Comparison of ENCODE assay signal across 25 cellular contexts in the genomic region with DNA sequence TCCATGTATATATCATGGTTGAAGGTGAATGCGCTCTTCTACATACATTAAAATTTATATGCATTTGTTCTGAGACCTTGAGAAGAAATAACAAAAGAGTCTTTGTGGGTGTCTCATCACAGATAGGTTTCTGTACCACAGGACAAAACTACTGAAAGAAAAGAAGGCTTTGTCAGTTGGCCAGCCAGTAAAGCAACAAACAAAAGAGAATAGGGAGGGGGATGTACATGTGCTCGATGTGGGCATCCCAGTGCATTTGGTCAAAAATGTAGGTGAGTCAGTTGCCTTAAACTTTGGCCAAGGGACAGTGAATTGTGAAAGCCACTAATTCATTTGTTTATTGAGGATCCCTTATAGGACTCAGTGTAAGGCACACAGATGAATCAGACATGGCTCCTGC. TPM values are rescaled to one million over a fixed set of nuclear protein-coding genes. Genes with fewer than 3 reads are reported as not detected.
DNase-seq lines count a peak whose midpoint lies in the region; ATAC-seq, FAIRE-seq and TF ChIP-seq lines count a peak whose summit lies in the region.
"Had no signal": no experiment of that assay in that cellular context is flagged by ENCODE, and none has a peak within 500 bp of the region (broad histone marks: within the 10 kb centered on the region; RNA-seq: fewer than 3 reads in every experiment).

No MANE protein-coding gene starts in this region.

- H3K36me3 ChIP-seq in HepG2 (replicated peaks in 1 of 2; ENCODE audit: control insufficient read depth in 1 of 2, insufficient read depth in 2 of 2, low read length in 2 of 2) (peaks cover 15 to 58% of the 10 kb centered on the region in 2 experiments), right lobe of liver (peaks cover 0 to 37% (median 17%) of the 10 kb centered on the region in 4 donors)

- intact Hi-C loops in HepG2 (cut with micrococcal nuclease; ENCODE audit: unreplicated experiment), result no loop called here
- intact Hi-C loops in right lobe of liver (cut with DNase I), result no loop called here
- intact Hi-C loops in cardiac septum (cut with DNase I), result no loop called here

- no peaks in the 10 kb centered on the region for H3K4me1 ChIP-seq in HepG2 (ENCODE audit: insufficient read depth, low read length)
- H3K4me1 ChIP-seq in right lobe of liver, result no peaks in the 10 kb centered on the region
- H3K4me1 ChIP-seq: BLaER1 treated with 17β-estradiol and CSF1 and Interleukin-3, amounts not matched to agents 10 nM and 100 nM; SJCRH30 had no signal

- H3K4me3 ChIP-seq in HepG2 (replicated peaks in 1 of 3; ENCODE audit: insufficient read depth in 1 of 3, low read depth in 2 of 3, low read length in 3 of 3) (no peak overlapping the region), right lobe of liver (no peak overlapping the region)
- H3K4me3 ChIP-seq: BLaER1 treated with 17β-estradiol and CSF1 and Interleukin-3, amounts not matched to agents 10 nM and 100 nM; GM23338; HAP-1; SJCRH30 had no signal

- peaks cover 46% of the 10 kb centered on the region for H3K36me3 Mint-ChIP-seq in central memory CD8-positive, alpha-beta T cell (ENCODE audit: insufficient read depth)

- H3K79me2 ChIP-seq in HepG2 (ENCODE audit: insufficient read depth, low read length), result peaks cover 2% of the 10 kb centered on the region

- no peak overlapping the region for H3K4me3 Mint-ChIP-seq in central memory CD8-positive, alpha-beta T cell
- H3K4me3 Mint-ChIP-seq: CD4-positive, alpha-beta memory T cell; GM23338 had no signal

- H3K27ac Mint-ChIP-seq in central memory CD8-positive, alpha-beta T cell (ENCODE audit: low read depth), result peak overlapping the region; percentile 54
- H3K27ac Mint-ChIP-seq: GM23338 had no signal

- H3K9ac ChIP-seq in HepG2 (ENCODE audit: insufficient read depth, low read depth, low read length), result no peak overlapping the region
- H3K9ac ChIP-seq: BLaER1 treated with 17β-estradiol and CSF1 and Interleukin-3, amounts not matched to agents 10 nM and 100 nM; KMS-11 had no signal

- no peak for TF ChIP-seq RAD21 in HepG2 (CRISPR knock-in tag; IDR thresholded peaks at IDR 0.05)

- H3K4me2 ChIP-seq in HepG2 (ENCODE audit: low read depth, low read length), result no peak overlapping the region
- H3K4me2 ChIP-seq: BLaER1 treated with 17β-estradiol and CSF1 and Interleukin-3, amounts not matched to agents 10 nM and 100 nM; GM23338; KMS-11 had no signal

- H3K27me3 ChIP-seq in HepG2 (ENCODE audit: control insufficient read depth in 1 of 2, insufficient read depth in 2 of 2, low read length in 2 of 2) (no peaks in the 10 kb centered on the region), right lobe of liver (no peaks in the 10 kb centered on the region)
- H3K27me3 ChIP-seq: BLaER1 treated with 17β-estradiol and CSF1 and Interleukin-3, amounts not matched to agents 10 nM and 100 nM; SJCRH30 had no signal

- H3K9me3 Mint-ChIP-seq in central memory CD8-positive, alpha-beta T cell, result no peaks in the 10 kb centered on the region
- H3K9me3 Mint-ChIP-seq: CD4-positive, alpha-beta memory T cell; GM23338 had no signal

- TF ChIP-seq CTCF in HepG2 (CRISPR knock-in tag; IDR thresholded peaks at IDR 0.05), result no peak
- no peak for TF ChIP-seq CTCF in right lobe of liver (IDR thresholded peaks at IDR 0.05)

- TF ChIP-seq POLR2A in HepG2 (IDR thresholded peaks at IDR 0.05; ENCODE audit: insufficient read depth in 1 of 2, low read depth in 2 of 2, low read length in 2 of 2) (no peak), right lobe of liver (IDR thresholded peaks at IDR 0.05) (no peak)

- TF ChIP-seq EP300 in HepG2 (IDR thresholded peaks at IDR 0.05; ENCODE audit: low read depth in 2 of 2, low read length in 2 of 2) (no peak), HepG2 (CRISPR knock-in tag; IDR thresholded peaks at IDR 0.05; ENCODE audit: borderline replicate concordance) (no peak)

- no peak for FAIRE-seq in HepG2 (lab: Jason Lieb, UNC)
- FAIRE-seq: GM12892 had no signal

- BruUV-seq in HepG2 (replicated peaks; lab: Mats Ljungman, UMichigan), result no TSS peak

- peaks cover 22% of the 10 kb centered on the region for H3K4me1 Mint-ChIP-seq in central memory CD8-positive, alpha-beta T cell

- 79% methylated on average over 2 of the region's 2 CpGs for WGBS in HepG2 (ENCODE audit: low lambda C conversion rate)
- 93% methylated on average over 2 of the region's 2 CpGs for WGBS in right lobe of liver (ENCODE audit: insufficient coverage, low coverage, low lambda C conversion rate, missing lambda C conversion rate)

- no peaks in the 10 kb centered on the region for H3K9me3 ChIP-seq in HepG2 (ENCODE audit: low read length)
- no peaks in the 10 kb centered on the region for H3K9me3 ChIP-seq in right lobe of liver
- H3K9me3 ChIP-seq: BLaER1 treated with 17β-estradiol and CSF1 and Interleukin-3, amounts not matched to agents 10 nM and 100 nM; HAP-1; SJCRH30 had no signal

- H4K20me1 ChIP-seq in HepG2 (ENCODE audit: insufficient read depth, low read length), result no peaks in the 10 kb centered on the region

- H3K27me3 Mint-ChIP-seq in central memory CD8-positive, alpha-beta T cell, result no peaks in the 10 kb centered on the region
- H3K27me3 Mint-ChIP-seq: CD4-positive, alpha-beta memory T cell had no signal

- ATAC-seq in HepG2 (no peak), right lobe of liver (no peak), HG03159 (IDR thresholded peaks at IDR 0.05; ENCODE audit: unreplicated experiment) (no peak)
- ATAC-seq in central memory CD8-positive, alpha-beta T cell (replicated peaks; ENCODE audit: extremely low read depth, poor library complexity, severe bottlenecking), result no peak
- ATAC-seq: GM23338 had no signal

- CTCF ChIA-PET in HepG2 (lab: Yijun Ruan, JAX; ENCODE audit: low intra/inter-chr PET ratio, low total read pairs), result no interaction called here

- POLR2A ChIA-PET in HepG2 (lab: Yijun Ruan, JAX), result interaction anchor here (1.6 kb wide), 1 partner anchor 13 kb away, joined by 4 read pairs; a partner anchor contains a TSS

- in situ Hi-C loops in HepG2 (cut with HindIII; ENCODE audit: extremely low pct_ligation_motif_present, low pct_unique_long_range_greater_than_20kb), result no loop called here

- no peak overlapping the region for H2AFZ ChIP-seq in HepG2 (ENCODE audit: low read length)
- H2AFZ ChIP-seq: GM23338 had no signal

- H3K27ac ChIP-seq in HepG2 (ENCODE audit: extremely low read length, insufficient read depth, low read length) (no peak overlapping the region), right lobe of liver (no peak overlapping the region)
- H3K27ac ChIP-seq: 22Rv1; BLaER1 treated with 17β-estradiol and CSF1 and Interleukin-3, amounts not matched to agents 10 nM and 100 nM; KMS-11; SJCRH30 had no signal

- peak; percentile 11 for DNase-seq in HepG2 (ENCODE audit: low spot score)
- DNase-seq in right lobe of liver, result no peak
- DNase-seq in central memory CD8-positive, alpha-beta T cell (ENCODE audit: low spot score in 2 of 2), result no peak
- peak; percentile 56 for DNase-seq in medulla oblongata (ENCODE audit: extremely low spot score)
- no peak for DNase-seq in cardiac septum (ENCODE audit: low spot score)
- no peak for DNase-seq in activated naive CD4-positive, alpha-beta T cell treated with Interleukin-2 at 50 U/mL for 16 hours
- no peak for DNase-seq in activated CD4-positive, alpha-beta T cell treated with anti-CD3 and anti-CD28 coated beads for 1 hour
- DNase-seq: ACHN; Calu3; CD4-positive, alpha-beta memory T cell; DMS153; NCI-H1105; NCI-H146; NCI-H2029; NCI-H226; NCI-H510A treated with DMSO at 0.1 percent for 48 hours; NCI-H748 treated with DMSO at 0.1 percent for 48 hours; SJCRH30 had no signal

RNA-seq across cellular contexts. Expression of a gene that starts 13.3 kb away (rescaled TPM):
- total RNA-seq in HepG2 (2016; rRNA removed; fragmentation: Illumina TruSeq; extraction: Trizol) (16.6 and 29.5 TPM in 2 replicates), right lobe of liver (1 to 10 TPM; 3.4 to 9.3 (median 8.7) TPM), cardiac septum (32.3 TPM)
- total RNA-seq in HepG2 (2016; cell fraction: cytosol; rRNA removed; fragmentation: Illumina TruSeq; extraction: Trizol; ENCODE audit: low read depth), result 3.8 and 5.2 TPM in 2 replicates
- total RNA-seq in HepG2 (2016; cell fraction: insoluble cytoplasmic fraction; rRNA removed; fragmentation: Illumina TruSeq; extraction: Trizol), result 18.9 and 29.3 TPM in 2 replicates
- total RNA-seq in HepG2 (2016; cell fraction: membrane; rRNA removed; fragmentation: Illumina TruSeq; extraction: Trizol), result 16.2 and 16.3 TPM in 2 replicates
- total RNA-seq in HepG2 (2016; cell fraction: nucleus; rRNA removed; fragmentation: Illumina TruSeq; extraction: Trizol), result 9.0 and 10.2 TPM in 2 replicates
- 11.2 and 12.6 TPM in 2 replicates for polyA plus RNA-seq in HepG2 (2011; rRNA removed)
- polyA plus RNA-seq in HepG2 (2011; cell fraction: cytosol; rRNA removed), result 5.3 and 8.7 TPM in 2 replicates
- polyA plus RNA-seq in HepG2 (2011; cell fraction: nucleus; rRNA removed), result 3.8 and 3.9 TPM in 2 replicates
- 7.5 and 10.2 TPM in 2 replicates for polyA plus RNA-seq in HepG2 (2012)
- 12.0 and 13.9 TPM in 2 replicates for polyA plus RNA-seq in HepG2 (2016; cell fraction: cytosol; fragmentation: Illumina TruSeq; extraction: Trizol; ENCODE audit: low read depth)
- polyA plus RNA-seq in HepG2 (2016; cell fraction: insoluble cytoplasmic fraction; fragmentation: Illumina TruSeq; extraction: Trizol; ENCODE audit: low read depth), result 30.2 and 33.4 TPM in 2 replicates
- 15.3 and 17.2 TPM in 2 replicates for polyA plus RNA-seq in HepG2 (2016; cell fraction: membrane; fragmentation: Illumina TruSeq; extraction: Trizol; ENCODE audit: low read depth)
- polyA plus RNA-seq in HepG2 (2016; cell fraction: nucleus; fragmentation: Illumina TruSeq; extraction: Trizol; ENCODE audit: insufficient read depth, low read depth), result 13.6 and 14.4 TPM in 2 replicates
- 3.5 and 17.4 TPM in 2 replicates for polyA minus RNA-seq in HepG2 (2011; rRNA and poly(A)+ RNA removed; ENCODE audit: low replicate concordance)
- polyA minus RNA-seq in HepG2 (2011; cell fraction: cytosol; rRNA and poly(A)+ RNA removed), result 8.4 and 10.2 TPM in 2 replicates
- polyA minus RNA-seq in HepG2 (2011; cell fraction: nucleus; rRNA and poly(A)+ RNA removed), result 6.8 and 9.6 TPM in 2 replicates

RNA-seq across cellular contexts. Expression of a gene that starts 13.3 kb away (rescaled TPM):
- total RNA-seq in HepG2 (2016; rRNA removed; fragmentation: Illumina TruSeq; extraction: Trizol) (37.3 and 47.2 TPM in 2 replicates), right lobe of liver (10 to 100 TPM; 17.4 to 34.0 (median 22.6) TPM), cardiac septum (35.9 TPM)
- total RNA-seq in HepG2 (2016; cell fraction: cytosol; rRNA removed; fragmentation: Illumina TruSeq; extraction: Trizol; ENCODE audit: low read depth), result 25.8 and 26.7 TPM in 2 replicates
- 33.6 and 46.2 TPM in 2 replicates for total RNA-seq in HepG2 (2016; cell fraction: insoluble cytoplasmic fraction; rRNA removed; fragmentation: Illumina TruSeq; extraction: Trizol)
- total RNA-seq in HepG2 (2016; cell fraction: membrane; rRNA removed; fragmentation: Illumina TruSeq; extraction: Trizol), result 36.7 and 37.4 TPM in 2 replicates
- total RNA-seq in HepG2 (2016; cell fraction: nucleus; rRNA removed; fragmentation: Illumina TruSeq; extraction: Trizol), result 28.1 and 30.3 TPM in 2 replicates
- polyA plus RNA-seq in HepG2 (2011; rRNA removed), result 37.6 and 44.3 TPM in 2 replicates
- polyA plus RNA-seq in HepG2 (2011; cell fraction: cytosol; rRNA removed), result 17.7 and 22.3 TPM in 2 replicates
- 60.6 and 64.1 TPM in 2 replicates for polyA plus RNA-seq in HepG2 (2011; cell fraction: nucleus; rRNA removed)
- polyA plus RNA-seq in HepG2 (2012), result 26.9 and 27.3 TPM in 2 replicates
- polyA plus RNA-seq in HepG2 (2016; cell fraction: cytosol; fragmentation: Illumina TruSeq; extraction: Trizol; ENCODE audit: low read depth), result 19.2 and 20.6 TPM in 2 replicates
- 53.7 and 54.2 TPM in 2 replicates for polyA plus RNA-seq in HepG2 (2016; cell fraction: insoluble cytoplasmic fraction; fragmentation: Illumina TruSeq; extraction: Trizol; ENCODE audit: low read depth)
- polyA plus RNA-seq in HepG2 (2016; cell fraction: membrane; fragmentation: Illumina TruSeq; extraction: Trizol; ENCODE audit: low read depth), result 36.1 and 38.2 TPM in 2 replicates
- polyA plus RNA-seq in HepG2 (2016; cell fraction: nucleus; fragmentation: Illumina TruSeq; extraction: Trizol; ENCODE audit: insufficient read depth, low read depth), result 57.9 and 61.6 TPM in 2 replicates
- polyA minus RNA-seq in HepG2 (2011; rRNA and poly(A)+ RNA removed; ENCODE audit: low replicate concordance), result 30.5 and 135 TPM in 2 replicates
- polyA minus RNA-seq in HepG2 (2011; cell fraction: cytosol; rRNA and poly(A)+ RNA removed), result 12.8 and 14.6 TPM in 2 replicates
- 47.4 and 62.7 TPM in 2 replicates for polyA minus RNA-seq in HepG2 (2011; cell fraction: nucleus; rRNA and poly(A)+ RNA removed)

RNA-seq across cellular contexts. Expression of a gene that starts 22.6 kb away (rescaled TPM):
- total RNA-seq in HepG2 (2016; rRNA removed; fragmentation: Illumina TruSeq; extraction: Trizol) (0.70 and 1.3 TPM in 2 replicates), right lobe of liver (under 1 TPM; 0.20 to 0.51 (median 0.32) TPM), cardiac septum (10.8 TPM)
- total RNA-seq in HepG2 (2016; cell fraction: cytosol; rRNA removed; fragmentation: Illumina TruSeq; extraction: Trizol; ENCODE audit: low read depth), result 0.18 and 0.20 TPM in 2 replicates
- 0.58 and 0.89 TPM in 2 replicates for total RNA-seq in HepG2 (2016; cell fraction: insoluble cytoplasmic fraction; rRNA removed; fragmentation: Illumina TruSeq; extraction: Trizol)
- 0.69 and 0.80 TPM in 2 replicates for total RNA-seq in HepG2 (2016; cell fraction: membrane; rRNA removed; fragmentation: Illumina TruSeq; extraction: Trizol)
- total RNA-seq in HepG2 (2016; cell fraction: nucleus; rRNA removed; fragmentation: Illumina TruSeq; extraction: Trizol), result 0.38 and 1.1 TPM in 2 replicates
- polyA plus RNA-seq in HepG2 (2011; rRNA removed), result 1.1 and 1.2 TPM in 2 replicates
- 0.94 and 1.1 TPM in 2 replicates for polyA plus RNA-seq in HepG2 (2011; cell fraction: cytosol; rRNA removed)
- 1.7 TPM in 2 replicates for polyA plus RNA-seq in HepG2 (2011; cell fraction: nucleus; rRNA removed)
- 1.0 and 1.2 TPM in 2 replicates for polyA plus RNA-seq in HepG2 (2012)
- polyA plus RNA-seq in HepG2 (2016; cell fraction: cytosol; fragmentation: Illumina TruSeq; extraction: Trizol; ENCODE audit: low read depth), result 0.11 and 0.24 TPM in 2 replicates
- polyA plus RNA-seq in HepG2 (2016; cell fraction: insoluble cytoplasmic fraction; fragmentation: Illumina TruSeq; extraction: Trizol; ENCODE audit: low read depth), result 1.2 and 1.3 TPM in 2 replicates
- polyA plus RNA-seq in HepG2 (2016; cell fraction: membrane; fragmentation: Illumina TruSeq; extraction: Trizol; ENCODE audit: low read depth), result 0.37 and 0.55 TPM in 2 replicates
- 0.93 and 1.9 TPM in 2 replicates for polyA plus RNA-seq in HepG2 (2016; cell fraction: nucleus; fragmentation: Illumina TruSeq; extraction: Trizol; ENCODE audit: insufficient read depth, low read depth)
- polyA minus RNA-seq in HepG2 (2011; rRNA and poly(A)+ RNA removed; ENCODE audit: low replicate concordance), result 0.37 and 2.3 TPM in 2 replicates
- 0.44 and 0.79 TPM in 2 replicates for polyA minus RNA-seq in HepG2 (2011; cell fraction: cytosol; rRNA and poly(A)+ RNA removed)
- polyA minus RNA-seq in HepG2 (2011; cell fraction: nucleus; rRNA and poly(A)+ RNA removed), result 0.90 and 1.9 TPM in 2 replicates
- total RNA-seq: CD4-positive, alpha-beta memory T cell had no signal
- polyA plus RNA-seq: CD4-positive, alpha-beta memory T cell had no signal

Comparison
In these comparisons a context has a peak if more than half of its experiments do, and no peak if none do; other contexts are left out.
1. DNase-seq: peak in HepG2 (single experiment) and medulla oblongata (single experiment); none in right lobe of liver (0 of 3), central memory CD8-positive, alpha-beta T cell (0 of 2), cardiac septum (single experiment), activated naive CD4-positive, alpha-beta T cell treated with Interleukin-2 at 50 U/mL for 16 hours (single experiment) and activated CD4-positive, alpha-beta T cell treated with anti-CD3 and anti-CD28 coated beads for 1 hour (single experiment).